In the genomic region with DNA sequence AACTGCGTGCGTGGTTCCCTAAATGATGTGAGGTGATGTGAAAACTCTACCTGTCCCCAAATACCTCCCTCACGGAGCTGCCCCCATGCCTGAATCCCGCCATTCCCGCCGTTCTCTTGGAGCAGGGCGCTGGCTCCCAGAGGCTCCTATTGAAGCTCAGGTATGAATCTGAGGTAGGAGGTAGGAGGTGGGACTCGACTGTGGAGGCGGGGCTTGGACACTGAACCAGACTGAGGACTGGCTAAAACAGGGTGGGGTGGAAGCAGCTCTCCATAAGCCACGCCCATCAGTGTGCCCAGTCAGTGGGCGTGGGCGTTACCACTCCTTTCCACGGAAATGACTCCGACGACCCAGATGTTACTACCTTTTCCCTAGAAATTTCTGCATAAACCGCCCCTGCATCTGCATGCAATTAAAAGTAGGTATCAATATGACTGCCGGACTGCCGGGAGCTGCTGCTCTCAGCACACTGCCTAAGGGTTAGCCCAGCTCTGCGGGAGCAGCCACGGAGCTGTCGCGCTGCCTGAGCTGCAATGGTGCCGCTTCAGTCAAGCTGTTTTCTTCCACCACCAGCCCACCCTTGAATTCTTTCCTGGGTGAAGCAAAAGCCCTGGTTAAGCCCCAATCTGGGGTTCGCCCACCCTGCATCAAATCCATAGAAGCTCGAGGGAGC, we compare ENCODE assay signal across 1 cellular context.
TF ChIP-seq lines count a peak whose summit lies in the region.

No MANE protein-coding gene starts in this region.

TF ChIP-seq in WTC11, 78 proteins besides CTCF, POLR2A, EP300 and RAD21 (continued from another document):
- TF ChIP-seq SMAD3 (CRISPR knock-in tag; IDR thresholded peaks at IDR 0.05; ENCODE audit: borderline replicate concordance): no peak
- TF ChIP-seq, protein P1, sequence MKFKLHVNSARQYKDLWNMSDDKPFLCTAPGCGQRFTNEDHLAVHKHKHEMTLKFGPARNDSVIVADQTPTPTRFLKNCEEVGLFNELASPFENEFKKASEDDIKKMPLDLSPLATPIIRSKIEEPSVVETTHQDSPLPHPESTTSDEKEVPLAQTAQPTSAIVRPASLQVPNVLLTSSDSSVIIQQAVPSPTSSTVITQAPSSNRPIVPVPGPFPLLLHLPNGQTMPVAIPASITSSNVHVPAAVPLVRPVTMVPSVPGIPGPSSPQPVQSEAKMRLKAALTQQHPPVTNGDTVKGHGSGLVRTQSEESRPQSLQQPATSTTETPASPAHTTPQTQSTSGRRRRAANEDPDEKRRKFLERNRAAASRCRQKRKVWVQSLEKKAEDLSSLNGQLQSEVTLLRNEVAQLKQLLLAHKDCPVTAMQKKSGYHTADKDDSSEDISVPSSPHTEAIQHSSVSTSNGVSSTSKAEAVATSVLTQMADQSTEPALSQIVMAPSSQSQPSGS (CRISPR knock-in tag; IDR thresholded peaks at IDR 0.05; ENCODE audit: borderline replicate concordance, low read depth): no peak
- TF ChIP-seq, protein P2, sequence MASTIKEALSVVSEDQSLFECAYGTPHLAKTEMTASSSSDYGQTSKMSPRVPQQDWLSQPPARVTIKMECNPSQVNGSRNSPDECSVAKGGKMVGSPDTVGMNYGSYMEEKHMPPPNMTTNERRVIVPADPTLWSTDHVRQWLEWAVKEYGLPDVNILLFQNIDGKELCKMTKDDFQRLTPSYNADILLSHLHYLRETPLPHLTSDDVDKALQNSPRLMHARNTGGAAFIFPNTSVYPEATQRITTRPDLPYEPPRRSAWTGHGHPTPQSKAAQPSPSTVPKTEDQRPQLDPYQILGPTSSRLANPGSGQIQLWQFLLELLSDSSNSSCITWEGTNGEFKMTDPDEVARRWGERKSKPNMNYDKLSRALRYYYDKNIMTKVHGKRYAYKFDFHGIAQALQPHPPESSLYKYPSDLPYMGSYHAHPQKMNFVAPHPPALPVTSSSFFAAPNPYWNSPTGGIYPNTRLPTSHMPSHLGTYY (CRISPR knock-in tag; IDR thresholded peaks at IDR 0.05): no peak
- TF ChIP-seq, protein P3, sequence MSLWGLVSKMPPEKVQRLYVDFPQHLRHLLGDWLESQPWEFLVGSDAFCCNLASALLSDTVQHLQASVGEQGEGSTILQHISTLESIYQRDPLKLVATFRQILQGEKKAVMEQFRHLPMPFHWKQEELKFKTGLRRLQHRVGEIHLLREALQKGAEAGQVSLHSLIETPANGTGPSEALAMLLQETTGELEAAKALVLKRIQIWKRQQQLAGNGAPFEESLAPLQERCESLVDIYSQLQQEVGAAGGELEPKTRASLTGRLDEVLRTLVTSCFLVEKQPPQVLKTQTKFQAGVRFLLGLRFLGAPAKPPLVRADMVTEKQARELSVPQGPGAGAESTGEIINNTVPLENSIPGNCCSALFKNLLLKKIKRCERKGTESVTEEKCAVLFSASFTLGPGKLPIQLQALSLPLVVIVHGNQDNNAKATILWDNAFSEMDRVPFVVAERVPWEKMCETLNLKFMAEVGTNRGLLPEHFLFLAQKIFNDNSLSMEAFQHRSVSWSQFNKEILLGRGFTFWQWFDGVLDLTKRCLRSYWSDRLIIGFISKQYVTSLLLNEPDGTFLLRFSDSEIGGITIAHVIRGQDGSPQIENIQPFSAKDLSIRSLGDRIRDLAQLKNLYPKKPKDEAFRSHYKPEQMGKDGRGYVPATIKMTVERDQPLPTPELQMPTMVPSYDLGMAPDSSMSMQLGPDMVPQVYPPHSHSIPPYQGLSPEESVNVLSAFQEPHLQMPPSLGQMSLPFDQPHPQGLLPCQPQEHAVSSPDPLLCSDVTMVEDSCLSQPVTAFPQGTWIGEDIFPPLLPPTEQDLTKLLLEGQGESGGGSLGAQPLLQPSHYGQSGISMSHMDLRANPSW (CRISPR knock-in tag; conservative IDR thresholded peaks at IDR 0.05; ENCODE audit: low read depth): no peak
- no peak for TF ChIP-seq ESRRA (CRISPR knock-in tag; IDR thresholded peaks at IDR 0.05; ENCODE audit: borderline replicate concordance)
TF ChIP-seq in WTC11: peak in this region for 0.
